Comparison of ENCODE assay signal across 22 cellular contexts in genomic region chr15:50024183-50024795, GRCh38.
A peak's percentile ranks its signal among the peaks of the same experiment; 100 is the strongest.
DNase-seq lines count a peak whose midpoint lies in the region; ATAC-seq and TF ChIP-seq lines count a peak whose summit lies in the region.
"Had no signal": no experiment of that assay in that cellular context is flagged by ENCODE, and none has a peak within 500 bp of the region (broad histone marks: within the 10 kb centered on the region; RNA-seq: fewer than 3 reads in every experiment).

No MANE protein-coding gene starts in this region.

- H3K4me1 ChIP-seq in breast epithelium, result no peaks in the 10 kb centered on the region
- H3K4me1 ChIP-seq in stomach, result peaks cover 0 to 12% (median 0%) of the 10 kb centered on the region in 4 donors
- H3K4me1 ChIP-seq: parathyroid adenoma had no signal

- TF ChIP-seq EP300 in stomach (IDR thresholded peaks at IDR 0.05), result no peak

- H3K4me3 ChIP-seq in fibroblast of villous mesenchyme (ENCODE audit: low read depth, low read length), result no peak overlapping the region
- no peak overlapping the region for H3K4me3 ChIP-seq in breast epithelium
- no peak overlapping the region for H3K4me3 ChIP-seq in stomach
- H3K4me3 ChIP-seq: thoracic aorta had no signal

- POLR2A ChIA-PET in CD4-positive, alpha-beta T cell (lab: Charles Lee), result no interaction called here

- H3K27ac Mint-ChIP-seq in CD4-positive, alpha-beta T cell, result no peak overlapping the region
- H3K27ac Mint-ChIP-seq: activated naive CD4-positive, alpha-beta T cell treated with anti-CD3 and anti-CD28 coated beads, Interleukin-2, amount 10 ng/mL, durations not matched to agents 7 days and 5 days; activated T-cell treated with anti-CD3 and anti-CD28 coated beads, Interleukin-2, amount 50 U/mL, for 72 hours; naive thymus-derived CD8-positive, alpha-beta T cell had no signal

- no peaks in the 10 kb centered on the region for H3K27me3 Mint-ChIP-seq in CD4-positive, alpha-beta T cell

- H3K4me3 Mint-ChIP-seq in CD4-positive, alpha-beta T cell, result no peak overlapping the region
- H3K4me3 Mint-ChIP-seq: activated naive CD4-positive, alpha-beta T cell treated with anti-CD3 and anti-CD28 coated beads, Interleukin-2, amount 10 ng/mL, durations not matched to agents 7 days and 5 days; activated T-cell treated with anti-CD3 and anti-CD28 coated beads, Interleukin-2, amount 50 U/mL, for 72 hours; naive thymus-derived CD8-positive, alpha-beta T cell had no signal

- WGBS in stomach, 5 donors, result 35 to 71% (median 62%) methylated on average over 6 of the region's 6 CpGs

- H3K36me3 ChIP-seq in breast epithelium, result no peaks in the 10 kb centered on the region
- no peaks in the 10 kb centered on the region for H3K36me3 ChIP-seq in stomach
- H3K36me3 ChIP-seq: thoracic aorta had no signal

- no peaks in the 10 kb centered on the region for H3K27me3 ChIP-seq in CD4-positive, alpha-beta T cell (ENCODE audit: control insufficient read depth, insufficient read depth, low read length)
- H3K27me3 ChIP-seq in breast epithelium, result no peaks in the 10 kb centered on the region
- no peaks in the 10 kb centered on the region for H3K27me3 ChIP-seq in stomach

- TF ChIP-seq CTCF in fibroblast of villous mesenchyme (IDR thresholded peaks at IDR 0.05; ENCODE audit: insufficient read depth, low read depth, low read length) (no peak), breast epithelium (IDR thresholded peaks at IDR 0.05) (no peak), stomach (IDR thresholded peaks at IDR 0.05) (no peak)
- TF ChIP-seq CTCF in CD4-positive, alpha-beta T cell (IDR thresholded peaks at IDR 0.05), result no peak

- TF ChIP-seq POLR2A in breast epithelium (IDR thresholded peaks at IDR 0.05), result no peak
- no peak for TF ChIP-seq POLR2A in stomach (IDR thresholded peaks at IDR 0.05)

- H3K36me3 Mint-ChIP-seq in CD4-positive, alpha-beta T cell (ENCODE audit: low read depth), result no peaks in the 10 kb centered on the region
- H3K36me3 Mint-ChIP-seq: activated naive CD4-positive, alpha-beta T cell treated with anti-CD3 and anti-CD28 coated beads, Interleukin-2, amount 10 ng/mL, durations not matched to agents 7 days and 5 days; naive thymus-derived CD8-positive, alpha-beta T cell had no signal

- ATAC-seq in SK-N-SH treated with all-trans-retinoic acid at 6 μM for 48 hours (no peak), sciatic nerve (peak; percentile 54)
- ATAC-seq in CD4-positive, alpha-beta T cell (ENCODE audit: poor library complexity), result no peak
- ATAC-seq: activated T-cell treated with anti-CD3 and anti-CD28 coated beads, Interleukin-2, amount 50 U/mL, for 72 hours; naive thymus-derived CD8-positive, alpha-beta T cell had no signal

- H3K9me3 Mint-ChIP-seq in CD4-positive, alpha-beta T cell, result no peaks in the 10 kb centered on the region
- H3K9me3 Mint-ChIP-seq: activated naive CD4-positive, alpha-beta T cell treated with anti-CD3 and anti-CD28 coated beads, Interleukin-2, amount 10 ng/mL, durations not matched to agents 7 days and 5 days; activated T-cell treated with anti-CD3 and anti-CD28 coated beads, Interleukin-2, amount 50 U/mL, for 72 hours; naive thymus-derived CD8-positive, alpha-beta T cell had no signal

- H3K9me3 ChIP-seq in CD4-positive, alpha-beta T cell (ENCODE audit: control insufficient read depth, low read length), result no peaks in the 10 kb centered on the region
- H3K9me3 ChIP-seq in breast epithelium (no peaks in the 10 kb centered on the region), stomach (no peaks in the 10 kb centered on the region)
- H3K9me3 ChIP-seq: thoracic aorta had no signal

- peak; percentile 19 for DNase-seq in EH (ENCODE audit: low read depth)
- peak; percentile 51 for DNase-seq in fibroblast of villous mesenchyme (ENCODE audit: low read depth)
- no peak for DNase-seq in sciatic nerve (ENCODE audit: low spot score)
- no peak for DNase-seq in CD4-positive, alpha-beta T cell
- no peak for DNase-seq in breast epithelium (ENCODE audit: low spot score in 2 of 2)
- no peak for DNase-seq in caudate nucleus (lab: John Stamatoyannopoulos, UW)
- no peak for DNase-seq in stomach
- DNase-seq: activated CD4-positive, alpha-beta T cell treated with anti-CD3 and anti-CD28 coated beads for 48 hours; activated naive CD4-positive, alpha-beta T cell treated with anti-CD3 and anti-CD28 coated beads, Interleukin-2, amount 10 ng/mL, durations not matched to agents 7 days and 5 days; activated T-cell treated with anti-CD3 and anti-CD28 coated beads, Interleukin-2, amount 50 U/mL, for 72 hours; AML-193; anterior cingulate cortex; central memory CD4-positive, alpha-beta T cell; DND-41; kidney; naive thymus-derived CD8-positive, alpha-beta T cell; NCI-H1092 treated with DMSO at 0.1 percent for 48 hours; NCI-H2081; SHP77 treated with DMSO at 0.1 percent for 48 hours had no signal

- no peak overlapping the region for H3K27ac ChIP-seq in CD4-positive, alpha-beta T cell (ENCODE audit: low read depth, low read length)
- H3K27ac ChIP-seq in breast epithelium (no peak overlapping the region), caudate nucleus (ENCODE audit: low read depth, low read length) (no peak overlapping the region), stomach (peak overlapping the region in 1 of 5 donors; percentile 5)
- H3K27ac ChIP-seq: parathyroid adenoma, thoracic aorta had no signal

- CTCF ChIA-PET in CD4-positive, alpha-beta T cell (lab: Charles Lee), result interaction anchor here (0.9 kb wide), 1 partner anchor 10 kb away, joined by 3 read pairs; no protein-coding TSS in a partner anchor

- intact Hi-C loops in sciatic nerve (cut with DNase I) (no loop called here), breast epithelium (cut with DNase I; ENCODE audit: low total_unique reads) (no loop called here), stomach (cut with DNase I; ENCODE audit: low total_unique reads) (no loop called here)
- intact Hi-C loops in CD4-positive, alpha-beta T cell (cut with DNase I, micrococcal nuclease), result no loop called here

- H3K4me1 Mint-ChIP-seq in CD4-positive, alpha-beta T cell (ENCODE audit: low read depth), result no peaks in the 10 kb centered on the region
- H3K4me1 Mint-ChIP-seq: activated naive CD4-positive, alpha-beta T cell treated with anti-CD3 and anti-CD28 coated beads, Interleukin-2, amount 10 ng/mL, durations not matched to agents 7 days and 5 days; naive thymus-derived CD8-positive, alpha-beta T cell had no signal

TF ChIP-seq in SK-N-SH treated with all-trans-retinoic acid at 6 μM for 48 hours, 23 proteins besides CTCF, POLR2A, EP300 and RAD21:
- TF ChIP-seq TCF4 (CRISPR knock-in tag; IDR thresholded peaks at IDR 0.05; ENCODE audit: borderline replicate concordance) (peak; percentile 45; the same call in 1 of the 2 replicates), GLIS3 (CRISPR knock-in tag; IDR thresholded peaks at IDR 0.05) (no peak)

Comparison
In these comparisons a context has a peak if more than half of its experiments do, and no peak if none do; other contexts are left out.
1. DNase-seq: peak in EH (single experiment) and fibroblast of villous mesenchyme (single experiment); none in sciatic nerve (single experiment), CD4-positive, alpha-beta T cell (0 of 10), breast epithelium (0 of 2), caudate nucleus (0 of 61) and stomach (single experiment).